Comparison of ENCODE assay signal across 8 cellular contexts in the genomic region with DNA sequence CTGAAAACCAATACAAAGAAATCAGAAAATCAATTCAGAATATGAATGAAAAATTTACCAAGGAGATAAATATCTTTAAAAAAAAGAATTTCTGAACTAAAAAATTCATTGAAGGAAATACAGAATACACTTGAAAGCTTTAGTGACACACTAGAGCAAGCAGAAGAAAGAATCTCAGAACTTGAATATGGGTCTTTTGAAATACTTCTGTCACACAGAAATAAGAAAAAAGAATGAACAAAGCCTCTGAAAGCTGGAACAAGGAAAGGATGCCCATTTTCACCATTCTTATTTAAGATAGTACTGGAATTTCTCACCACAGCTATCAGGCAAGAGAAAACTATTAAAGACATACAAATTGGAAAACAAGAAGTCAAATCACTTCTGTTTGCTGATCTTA.
"Had no signal": no experiment of that assay in that cellular context is flagged by ENCODE, and none has a peak within 500 bp of the region (broad histone marks: within the 10 kb centered on the region; RNA-seq: fewer than 3 reads in every experiment).

No MANE protein-coding gene starts in this region.

- H3K4me3 ChIP-seq: GM12878 had no signal

- ATAC-seq: GM12878 had no signal

- DNase-seq: GDM1, GF-D8 had no signal

- FAIRE-seq: G401.6, GM12878, GM12891, GM12892, GM18507, GM19239 had no signal
